ENCODE assay signal across 8 cellular contexts in genomic region chr6:149026530-149026942, GRCh38.
DNase-seq lines count a peak whose midpoint lies in the region; ATAC-seq and TF ChIP-seq lines count a peak whose summit lies in the region.

No MANE protein-coding gene starts in this region.

- no peak overlapping the region for H3K4me2 ChIP-seq in mesendoderm (ENCODE audit: low read length)

- H3K4me1 ChIP-seq in HEK293 (ENCODE audit: control insufficient read depth, insufficient read depth, low read length), result peaks cover 2% of the 10 kb centered on the region; the same call in 1 of the 2 replicates
- no peaks in the 10 kb centered on the region for H3K4me1 ChIP-seq in mesendoderm (ENCODE audit: control insufficient read depth, low read depth, low read length)

- H3K36me3 ChIP-seq in HEK293 (ENCODE audit: control insufficient read depth in 2 of 2, insufficient read depth in 1 of 2, low read length in 2 of 2) (peaks cover 0 to 18% of the 10 kb centered on the region in 2 experiments; a peak in 1 of 3 replicates), mesendoderm (ENCODE audit: control insufficient read depth, insufficient read depth, low read length) (no peaks in the 10 kb centered on the region)

- DNase-seq in NOMO-1 treated with DMSO at 0.1 percent for 48 hours (lab: John Stamatoyannopoulos, UW; ENCODE audit: unreplicated experiment) (peak; percentile 72), mesendoderm (peak; percentile 79), epidermal melanocyte (ENCODE audit: insufficient read length, low spot score) (no peak), C1 segment of cervical spinal cord (lab: John Stamatoyannopoulos, UW) (no peak)

- no peak overlapping the region for H3K4ac ChIP-seq in mesendoderm (ENCODE audit: low read depth, low read length)

- ATAC-seq in activated CD4-positive, CD25-positive, alpha-beta regulatory T cell treated with anti-CD3 and anti-CD28 coated beads, Interleukin-2, amount 50 U/mL, for 24 hours, result no peak

- H3K27me3 Mint-ChIP-seq in brain, result no peaks in the 10 kb centered on the region

- no peak overlapping the region for H3K56ac ChIP-seq in mesendoderm (ENCODE audit: low read length)

- H2BK120ac ChIP-seq in mesendoderm (ENCODE audit: low read depth, low read length), result no peak overlapping the region

- H2AK5ac ChIP-seq in mesendoderm (ENCODE audit: low read length), result no peak overlapping the region

- CTCF ChIA-PET in HEK293 (lab: Yijun Ruan, JAX), result interaction anchor here (0.5 to 10.7 kb wide), 56 partner anchors 8 to 850 kb away, joined by 3 to 193 read pairs (median 4); no protein-coding TSS in a partner anchor

- H3K79me2 ChIP-seq in mesendoderm (ENCODE audit: control insufficient read depth, insufficient read depth, low read length), result no peaks in the 10 kb centered on the region

- no peak overlapping the region for H2BK15ac ChIP-seq in mesendoderm (replicated peaks; ENCODE audit: low read depth)

- no peak overlapping the region for H3K23ac ChIP-seq in mesendoderm (ENCODE audit: low read length)

- H2BK5ac ChIP-seq in mesendoderm (ENCODE audit: low read length), result no peak overlapping the region

- no peak overlapping the region for H3K18ac ChIP-seq in mesendoderm (ENCODE audit: low read length)

- no peaks in the 10 kb centered on the region for H3K9me3 Mint-ChIP-seq in brain

- WGBS in mesendoderm (ENCODE audit: extremely low coverage, insufficient coverage, low lambda C conversion rate), result no CpG with 5 or more reads among the region's 4 CpGs

- H3K27me3 ChIP-seq in mesendoderm (ENCODE audit: insufficient read depth, low read length, poor library complexity), result no peaks in the 10 kb centered on the region

- TF ChIP-seq CTCF in C4-2B (conservative IDR thresholded peaks at IDR 0.05) (peak; percentile 66), HEK293 (tag by site-specific recombination; IDR thresholded peaks at IDR 0.05) (peak; percentile 63; the same call in 1 of the 2 replicates), brain (conservative IDR thresholded peaks at IDR 0.05) (peak; percentile 49 to 71)

- H3K9me3 ChIP-seq in HEK293 (ENCODE audit: control insufficient read depth, insufficient read depth, low read depth, low read length), result no peaks in the 10 kb centered on the region

- H3K27ac ChIP-seq in C4-2B (no peak overlapping the region), HEK293 (ENCODE audit: extremely low read depth, low read depth, low read length) (no peak overlapping the region), mesendoderm (ENCODE audit: low read depth, low read length) (no peak overlapping the region)

- H3K4me3 ChIP-seq in HEK293 (ENCODE audit: low read depth, low read length) (no peak overlapping the region), mesendoderm (ENCODE audit: low read length) (no peak overlapping the region)

- H3K4me3 Mint-ChIP-seq in brain, result no peak overlapping the region

- peaks cover 10% of the 10 kb centered on the region for H3K4me1 Mint-ChIP-seq in brain

- H3K36me3 Mint-ChIP-seq in brain, result peaks cover 18% of the 10 kb centered on the region

- POLR2A ChIA-PET in HEK293 (lab: Yijun Ruan, JAX), result no interaction called here

- no peaks in the 10 kb centered on the region for H3K79me1 ChIP-seq in mesendoderm (ENCODE audit: low read length)

- peak overlapping the region in 1 of 5 experiments; percentile 35 for H3K27ac Mint-ChIP-seq in brain

- no peak overlapping the region for H4K8ac ChIP-seq in mesendoderm (ENCODE audit: low read depth, low read length)

- H3K9ac ChIP-seq in mesendoderm (ENCODE audit: low read length), result no peak overlapping the region

- H4K5ac ChIP-seq in mesendoderm (ENCODE audit: low read length), result no peak overlapping the region

TF ChIP-seq in HEK293, 187 proteins besides CTCF, POLR2A, EP300 and RAD21 (continues in another document):
- peak; percentile 88 for TF ChIP-seq SETDB1 (IDR thresholded peaks at IDR 0.05; ENCODE audit: insufficient read length, low read length)
- peak; percentile 75 for TF ChIP-seq GFI1B (tag by site-specific recombination; IDR thresholded peaks at IDR 0.05)
- peak; percentile 100 for TF ChIP-seq ZNF2 (tag by site-specific recombination; IDR thresholded peaks at IDR 0.05)
- TF ChIP-seq WT1 (tag by site-specific recombination; IDR thresholded peaks at IDR 0.05), result peak; percentile 41; the same call in 1 of the 2 replicates
- TF ChIP-seq KLF17 (tag by site-specific recombination; IDR thresholded peaks at IDR 0.05), result 0 out of 2 replicates have a peak, but pooled peaks have one; percentile 44
- 0 out of 2 replicates have a peak, but pooled peaks have one; percentile 44 for TF ChIP-seq ZBTB17 (tag by site-specific recombination; IDR thresholded peaks at IDR 0.05)
- no peak for TF ChIP-seq ZNF747 (tag by site-specific recombination; IDR thresholded peaks at IDR 0.05)
- peak; percentile 89 for TF ChIP-seq ZNF660 (tag by site-specific recombination; IDR thresholded peaks at IDR 0.05)
- TF ChIP-seq ZNF692 (tag by site-specific recombination; IDR thresholded peaks at IDR 0.05), result 0 out of 2 replicates have a peak, but pooled peaks have one; percentile 49
- TF ChIP-seq ZNF777 (tag by site-specific recombination; IDR thresholded peaks at IDR 0.05; ENCODE audit: borderline replicate concordance), result no peak
- no peak for TF ChIP-seq ZNF629 (tag by site-specific recombination; IDR thresholded peaks at IDR 0.05)
- TF ChIP-seq ZEB2 (tag by site-specific recombination; IDR thresholded peaks at IDR 0.05), result 0 out of 2 replicates have a peak, but pooled peaks have one; percentile 48
- peak; percentile 41; the same call in 1 of the 2 replicates for TF ChIP-seq SP7 (tag by site-specific recombination; IDR thresholded peaks at IDR 0.05)
- TF ChIP-seq ZNF791 (tag by site-specific recombination; IDR thresholded peaks at IDR 0.05), result no peak
- TF ChIP-seq ZBTB44 (tag by site-specific recombination; IDR thresholded peaks at IDR 0.05), result peak; percentile 16; the same call in 1 of the 2 replicates
- TF ChIP-seq BCL11A (tag by site-specific recombination; IDR thresholded peaks at IDR 0.05; ENCODE audit: low read depth), result 0 out of 2 replicates have a peak, but pooled peaks have one; percentile 46
- peak; percentile 58; the same call in 1 of the 2 replicates for TF ChIP-seq ZNF366 (tag by site-specific recombination; conservative IDR thresholded peaks at IDR 0.05)
- no peak for TF ChIP-seq ZNF514 (tag by site-specific recombination; IDR thresholded peaks at IDR 0.05)
- TF ChIP-seq ZNF654 (tag by site-specific recombination; IDR thresholded peaks at IDR 0.05; ENCODE audit: low read depth), result peak; percentile 100
- TF ChIP-seq ZNF394 (tag by site-specific recombination; IDR thresholded peaks at IDR 0.05; ENCODE audit: borderline replicate concordance), result peak; percentile 34; the same call in 1 of the 2 replicates
- no peak for TF ChIP-seq SALL2 (tag by site-specific recombination; IDR thresholded peaks at IDR 0.05; ENCODE audit: borderline replicate concordance)
- peak; percentile 55; the same call in 1 of the 2 replicates for TF ChIP-seq ZNF184 (tag by site-specific recombination; IDR thresholded peaks at IDR 0.05)
- no peak for TF ChIP-seq ZNF658 (tag by site-specific recombination; IDR thresholded peaks at IDR 0.05)
- peak; percentile 75 for TF ChIP-seq ATF2 (tag by site-specific recombination; IDR thresholded peaks at IDR 0.05; ENCODE audit: low read depth)
- TF ChIP-seq SP3 (tag by site-specific recombination; IDR thresholded peaks at IDR 0.05), result 0 out of 2 replicates have a peak, but pooled peaks have one; percentile 27

Comparison
In these comparisons a context has a peak if more than half of its experiments do, and no peak if none do; other contexts are left out.
1. DNase-seq: peak in NOMO-1 treated with DMSO at 0.1 percent for 48 hours (single experiment) and mesendoderm (single experiment); none in epidermal melanocyte (single experiment) and C1 segment of cervical spinal cord (0 of 14).
2. Peak in every context shown above with its lines, with median percentiles within 50 percentile points of each other: CTCF ChIP-seq.